Comparison of ENCODE assay signal across 17 cellular contexts in the genomic region with DNA sequence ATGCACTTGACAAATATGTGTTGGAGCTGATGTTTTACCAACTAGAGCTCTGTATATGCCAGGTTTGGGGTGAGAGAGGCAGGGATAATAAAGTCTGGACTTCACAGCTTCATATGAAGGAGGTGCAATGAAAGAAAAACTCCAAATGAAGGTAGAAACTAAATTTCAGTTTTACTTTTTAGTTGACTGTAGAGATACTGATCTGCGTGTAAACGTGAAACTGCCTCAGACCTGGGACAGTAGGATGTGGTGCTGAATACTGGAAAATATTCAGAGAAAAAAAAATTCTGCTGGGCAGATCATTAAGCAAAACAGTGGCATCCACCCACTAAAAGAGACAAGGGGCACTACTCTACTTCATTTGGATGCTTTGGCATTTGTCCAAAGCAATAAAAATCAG.
A peak's percentile ranks its signal among the peaks of the same experiment; 100 is the strongest.
DNase-seq lines count a peak whose midpoint lies in the region; ATAC-seq and FAIRE-seq lines count a peak whose summit lies in the region.
"Had no signal": no experiment of that assay in that cellular context is flagged by ENCODE, and none has a peak within 500 bp of the region (broad histone marks: within the 10 kb centered on the region; RNA-seq: fewer than 3 reads in every experiment).

No MANE protein-coding gene starts in this region.

- peaks cover 4% of the 10 kb centered on the region for H3K9me3 ChIP-seq in T-helper 17 cell (ENCODE audit: control insufficient read depth, low read length, poor library complexity, severe bottlenecking)
- H3K9me3 ChIP-seq: ascending aorta, MG63, ovary, SJCRH30 had no signal

- POLR2A ChIA-PET in activated CD4-positive, alpha-beta T cell treated with anti-CD3 and anti-CD28 coated beads, Interleukin-2, amount 10 ng/mL, durations not matched to agents 7 days and 5 days (lab: Charles Lee), result interaction anchor here (0.6 kb wide), 1 partner anchor 45 kb away, joined by 3 read pairs; no protein-coding TSS in a partner anchor
- POLR2A ChIA-PET in naive thymus-derived CD8-positive, alpha-beta T cell (lab: Charles Lee), result interaction anchor here (0.9 to 2.4 kb wide), 6 partner anchors 8 to 87 kb away, joined by 3 to 16 read pairs (median 4); no protein-coding TSS in a partner anchor

- peaks cover 74% of the 10 kb centered on the region for H3K36me3 Mint-ChIP-seq in activated CD4-positive, alpha-beta T cell treated with anti-CD3 and anti-CD28 coated beads, Interleukin-2, amount 10 ng/mL, durations not matched to agents 7 days and 5 days (ENCODE audit: low read depth)
- peaks cover 2% of the 10 kb centered on the region for H3K36me3 Mint-ChIP-seq in T-helper 17 cell (ENCODE audit: low read depth)
- peaks cover 29 to 71% (median 56%) of the 10 kb centered on the region in 3 donors for H3K36me3 Mint-ChIP-seq in naive thymus-derived CD8-positive, alpha-beta T cell

- CTCF ChIA-PET in activated CD4-positive, alpha-beta T cell treated with anti-CD3 and anti-CD28 coated beads, Interleukin-2, amount 10 ng/mL, durations not matched to agents 7 days and 5 days (lab: Charles Lee), result interaction anchor here (0.7 to 1.7 kb wide), 5 partner anchors 10 to 262 kb away, joined by 3 to 4 read pairs (median 3); no protein-coding TSS in a partner anchor

- peak overlapping the region; percentile 49 for H3K4me3 Mint-ChIP-seq in activated CD4-positive, alpha-beta T cell treated with anti-CD3 and anti-CD28 coated beads, Interleukin-2, amount 10 ng/mL, durations not matched to agents 7 days and 5 days
- peak overlapping the region; percentile 69 for H3K4me3 Mint-ChIP-seq in T-helper 17 cell
- peak overlapping the region; percentile 2 to 75 (median 60) for H3K4me3 Mint-ChIP-seq in naive thymus-derived CD8-positive, alpha-beta T cell

- H3K9me3 Mint-ChIP-seq in activated CD4-positive, alpha-beta T cell treated with anti-CD3 and anti-CD28 coated beads, Interleukin-2, amount 10 ng/mL, durations not matched to agents 7 days and 5 days, result peaks cover 25% of the 10 kb centered on the region
- H3K9me3 Mint-ChIP-seq in naive thymus-derived CD8-positive, alpha-beta T cell, result peaks cover 0 to 20% (median 6%) of the 10 kb centered on the region in 9 donors

- H3K4me1 Mint-ChIP-seq in activated CD4-positive, alpha-beta T cell treated with anti-CD3 and anti-CD28 coated beads, Interleukin-2, amount 10 ng/mL, durations not matched to agents 7 days and 5 days, result peaks cover 64% of the 10 kb centered on the region
- H3K4me1 Mint-ChIP-seq in T-helper 17 cell, result peaks cover 15% of the 10 kb centered on the region
- H3K4me1 Mint-ChIP-seq in naive thymus-derived CD8-positive, alpha-beta T cell, result peaks cover 34 to 88% (median 82%) of the 10 kb centered on the region in 4 donors

- peak; percentile 55 for DNase-seq in activated CD4-positive, alpha-beta T cell treated with anti-CD3 and anti-CD28 coated beads, Interleukin-2, amount 10 ng/mL, durations not matched to agents 7 days and 5 days
- no peak for DNase-seq in activated CD4-positive, alpha-beta T cell treated with anti-CD3 and anti-CD28 coated beads, Interleukin-2, amount 50 U/mL, for 48 hours
- no peak for DNase-seq in T-helper 17 cell
- no peak for DNase-seq in naive thymus-derived CD8-positive, alpha-beta T cell
- DNase-seq in frontal cortex (ENCODE audit: low spot score in 2 of 2), result no peak
- DNase-seq: islet precursor cell, MG63, midbrain, NCI-H2107, ovary, SJCRH30 had no signal

- no peaks in the 10 kb centered on the region for H3K27me3 Mint-ChIP-seq in activated CD4-positive, alpha-beta T cell treated with anti-CD3 and anti-CD28 coated beads, Interleukin-2, amount 10 ng/mL, durations not matched to agents 7 days and 5 days
- H3K27me3 Mint-ChIP-seq in T-helper 17 cell, result no peaks in the 10 kb centered on the region
- no peaks in the 10 kb centered on the region for H3K27me3 Mint-ChIP-seq in naive thymus-derived CD8-positive, alpha-beta T cell

- H3K27ac Mint-ChIP-seq in activated CD4-positive, alpha-beta T cell treated with anti-CD3 and anti-CD28 coated beads, Interleukin-2, amount 10 ng/mL, durations not matched to agents 7 days and 5 days, result peak overlapping the region; percentile 78
- H3K27ac Mint-ChIP-seq in T-helper 17 cell, result peak overlapping the region; percentile 87
- peak overlapping the region; percentile 31 to 91 (median 84) for H3K27ac Mint-ChIP-seq in naive thymus-derived CD8-positive, alpha-beta T cell

- peak; percentile 45 for ATAC-seq in GM18511 (IDR thresholded peaks at IDR 0.05; ENCODE audit: unreplicated experiment)
- ATAC-seq in T-helper 17 cell, result no peak
- peak; percentile 38 to 51 for ATAC-seq in naive thymus-derived CD8-positive, alpha-beta T cell
- no peak for ATAC-seq in HG03095 (IDR thresholded peaks at IDR 0.05; ENCODE audit: unreplicated experiment)
- no peak for ATAC-seq in HG03175 (IDR thresholded peaks at IDR 0.05; ENCODE audit: unreplicated experiment)

- FAIRE-seq in frontal cortex (lab: Jason Lieb, UNC), result no peak
- FAIRE-seq: colon, HTR-8/SVneo had no signal

Comparison
In these comparisons a context has a peak if more than half of its experiments do, and no peak if none do; other contexts are left out.
1. ATAC-seq: peak in GM18511 (single experiment) and naive thymus-derived CD8-positive, alpha-beta T cell (2 of 2); none in T-helper 17 cell (single experiment), HG03095 (single experiment) and HG03175 (single experiment).
2. Peak in every context shown above with its lines, with median percentiles within 50 percentile points of each other: H3K27ac Mint-ChIP-seq and H3K4me3 Mint-ChIP-seq.